19 cellular contexts compared by ENCODE assay signal in genomic region chr3:123655400-123655799, GRCh38.
DNase-seq lines count a peak whose midpoint lies in the region; ATAC-seq and TF ChIP-seq lines count a peak whose summit lies in the region.
"Had no signal": no experiment of that assay in that cellular context is flagged by ENCODE, and none has a peak within 500 bp of the region (broad histone marks: within the 10 kb centered on the region; RNA-seq: fewer than 3 reads in every experiment).

No MANE protein-coding gene starts in this region.

- 70 to 92% methylated on average over 2 of the region's 2 CpGs for WGBS in esophagus squamous epithelium, 2 donors
- WGBS in body of pancreas, 2 donors, result 61 to 68% methylated on average over 2 of the region's 2 CpGs

- ATAC-seq in sciatic nerve (peak; percentile 31), body of pancreas (no peak)
- ATAC-seq: activated CD4-positive, alpha-beta T cell treated with anti-CD3 and anti-CD28 coated beads for 36 hours; foreskin keratinocyte; mucosa of descending colon; right cardiac atrium had no signal

- no peak overlapping the region for H3K4me3 ChIP-seq in esophagus squamous epithelium
- no peak overlapping the region for H3K4me3 ChIP-seq in vagina
- H3K4me3 ChIP-seq in body of pancreas, result no peak overlapping the region
- H3K4me3 ChIP-seq: BLaER1 treated with 17β-estradiol and CSF1 and Interleukin-3, amounts not matched to agents 10 nM and 100 nM; mucosa of descending colon; SK-N-MC had no signal

- H3K4me1 ChIP-seq in esophagus squamous epithelium (peaks cover 10 to 78% (median 42%) of the 10 kb centered on the region in 3 donors), vagina (peaks cover 81% of the 10 kb centered on the region), body of pancreas (no peaks in the 10 kb centered on the region)
- H3K4me1 ChIP-seq: foreskin keratinocyte had no signal

- H3K27ac ChIP-seq in esophagus squamous epithelium (peak overlapping the region in 3 of 4 donors; percentile 72 to 84 (median 83)), vagina (peak overlapping the region; percentile 86), body of pancreas (no peak overlapping the region)
- H3K27ac ChIP-seq: 22Rv1; BLaER1 treated with 17β-estradiol and CSF1 and Interleukin-3, amounts not matched to agents 10 nM and 100 nM; foreskin keratinocyte; SK-N-MC had no signal

- H3K27me3 ChIP-seq in esophagus squamous epithelium (no peaks in the 10 kb centered on the region), vagina (no peaks in the 10 kb centered on the region), body of pancreas (no peaks in the 10 kb centered on the region)
- H3K27me3 ChIP-seq: BLaER1 treated with 17β-estradiol and CSF1 and Interleukin-3, amounts not matched to agents 10 nM and 100 nM had no signal

- TF ChIP-seq CTCF in esophagus squamous epithelium (IDR thresholded peaks at IDR 0.05), result no peak
- TF ChIP-seq CTCF in vagina (IDR thresholded peaks at IDR 0.05), result no peak
- TF ChIP-seq CTCF in body of pancreas (IDR thresholded peaks at IDR 0.05), result no peak

- TF ChIP-seq POLR2A in esophagus squamous epithelium (IDR thresholded peaks at IDR 0.05), result no peak
- TF ChIP-seq POLR2A in vagina (IDR thresholded peaks at IDR 0.05), result no peak
- no peak for TF ChIP-seq POLR2A in body of pancreas (IDR thresholded peaks at IDR 0.05)

- DNase-seq in SIG-M5 treated with dmso at 0.1 percent for 504 hours (lab: John Stamatoyannopoulos, UW; ENCODE audit: unreplicated experiment), result peak; percentile 43
- no peak for DNase-seq in SIG-M5 (lab: John Stamatoyannopoulos, UW)
- DNase-seq in esophagus squamous epithelium (lab: John Stamatoyannopoulos, UW), result no peak
- no peak for DNase-seq in sciatic nerve (ENCODE audit: low spot score)
- no peak for DNase-seq in vagina (ENCODE audit: extremely low spot score in 2 of 2)
- DNase-seq in body of pancreas, result no peak
- DNase-seq in NCI-H69 (lab: John Stamatoyannopoulos, UW), result no peak
- DNase-seq in NCI-H1048 (lab: John Stamatoyannopoulos, UW), result no peak
- DNase-seq: activated CD4-positive, alpha-beta T cell treated with anti-CD3 and anti-CD28 coated beads for 36 hours; activated effector memory CD4-positive, alpha-beta T cell treated with Interleukin-2 at 50 U/mL for 16 hours; DMS 273 treated with DMSO at 0.1 percent for 48 hours; foreskin keratinocyte; Kasumi-1; mucosa of descending colon; NCI-H82; right cardiac atrium had no signal

- H3K9me3 ChIP-seq in esophagus squamous epithelium (no peaks in the 10 kb centered on the region), vagina (no peaks in the 10 kb centered on the region), body of pancreas (no peaks in the 10 kb centered on the region)
- H3K9me3 ChIP-seq: mucosa of descending colon had no signal

- intact Hi-C loops in esophagus squamous epithelium (cut with DNase I), result no loop called here
- intact Hi-C loops in sciatic nerve (cut with DNase I), result no loop called here
- intact Hi-C loops in vagina (cut with DNase I), result loop anchor here (5.0 kb wide), 1 partner anchor 37 kb away; no protein-coding TSS in a partner anchor
- intact Hi-C loops in body of pancreas (cut with DNase I), result loop anchor here (5.0 kb wide), 1 partner anchor 52 kb away; no protein-coding TSS in a partner anchor

- H3K36me3 ChIP-seq in esophagus squamous epithelium, result peaks cover 0 to 13% (median 0%) of the 10 kb centered on the region in 3 donors
- no peaks in the 10 kb centered on the region for H3K36me3 ChIP-seq in vagina
- no peaks in the 10 kb centered on the region for H3K36me3 ChIP-seq in body of pancreas (replicated peaks in 1 of 2; ENCODE audit: insufficient read depth in 1 of 2, low read depth in 2 of 2)

Comparison
In these comparisons a context has a peak if more than half of its experiments do, and no peak if none do; other contexts are left out.
1. H3K27ac ChIP-seq: peak in esophagus squamous epithelium (3 of 4) and vagina (single experiment); none in body of pancreas (0 of 4).
2. intact Hi-C loops: an anchor here in vagina (5.0 kb wide) and body of pancreas (5.0 kb wide); none called in esophagus squamous epithelium and sciatic nerve.